8 cellular contexts compared by ENCODE assay signal in genomic region chr10:22002531-22003110, GRCh38. TPM values are rescaled to one million over a fixed set of nuclear protein-coding genes. Genes with fewer than 3 reads are reported as not detected.
DNase-seq lines count a peak whose midpoint lies in the region; ATAC-seq and TF ChIP-seq lines count a peak whose summit lies in the region.

No MANE protein-coding gene starts in this region.

- peak overlapping the region; percentile 96 for H3K27ac Mint-ChIP-seq in central memory CD8-positive, alpha-beta T cell (ENCODE audit: low read depth)

- H3K36me3 ChIP-seq in OCI-LY7 (ENCODE audit: insufficient read depth, low read length) (no peaks in the 10 kb centered on the region), liver (ENCODE audit: control insufficient read depth in 4 of 4, insufficient read depth in 3 of 4, low read depth in 1 of 4, low read length in 3 of 4) (no peaks in the 10 kb centered on the region), testis (ENCODE audit: low read depth, missing control alignments) (no peaks in the 10 kb centered on the region)

- H3K79me2 ChIP-seq in OCI-LY7 (ENCODE audit: insufficient read depth, low read depth, low read length): no peaks in the 10 kb centered on the region

- H3K9me3 ChIP-seq in OCI-LY7 (ENCODE audit: low read length): no peaks in the 10 kb centered on the region
- H3K9me3 ChIP-seq in liver (ENCODE audit: control insufficient read depth in 4 of 4, low read length in 3 of 4): no peaks in the 10 kb centered on the region
- no peaks in the 10 kb centered on the region for H3K9me3 ChIP-seq in testis

- H3K4me2 ChIP-seq in OCI-LY7 (ENCODE audit: low read length): peak overlapping the region; percentile 86

- H3K27me3 ChIP-seq in liver (ENCODE audit: control insufficient read depth in 4 of 4, insufficient read depth in 4 of 4, low read length in 3 of 4) (no peaks in the 10 kb centered on the region), testis (no peaks in the 10 kb centered on the region)

- peaks cover 18% of the 10 kb centered on the region for H3K36me3 Mint-ChIP-seq in central memory CD8-positive, alpha-beta T cell (ENCODE audit: insufficient read depth)

- POLR2A ChIA-PET in OCI-LY7 (lab: Charles Lee): interaction anchor here (0.6 to 2.0 kb wide), 5 partner anchors 9 to 479 kb away, joined by 3 to 9 read pairs (median 4); no protein-coding TSS in a partner anchor

- intact Hi-C loops in OCI-LY7 (cut with micrococcal nuclease; ENCODE audit: unreplicated experiment) (loop anchor here (1.0 to 5.0 kb wide), 4 partner anchors 226 to 1092 kb away; partner anchors contain the start of genes COMMD3 and MSRB2), testis (cut with DNase I; ENCODE audit: low total_unique reads) (loop anchor here (10.0 kb wide), 1 partner anchor 982 kb away; no protein-coding TSS in a partner anchor)

- ATAC-seq in HG02759 (IDR thresholded peaks at IDR 0.05; ENCODE audit: unreplicated experiment): peak; percentile 14
- peak; percentile 51 for ATAC-seq in central memory CD8-positive, alpha-beta T cell (replicated peaks; ENCODE audit: extremely low read depth, poor library complexity, severe bottlenecking)

- peak overlapping the region; percentile 94 for H3K4me3 Mint-ChIP-seq in central memory CD8-positive, alpha-beta T cell

- peaks cover 4% of the 10 kb centered on the region; the same call in 1 of the 2 replicates for H4K20me1 ChIP-seq in OCI-LY7 (ENCODE audit: insufficient read depth, low read length)

- H2AFZ ChIP-seq in OCI-LY7 (ENCODE audit: low read length): peak overlapping the region; percentile 100

- H3K4me1 ChIP-seq in OCI-LY7 (ENCODE audit: insufficient read depth, low read length, poor library complexity, severe bottlenecking) (peaks cover 26% of the 10 kb centered on the region), liver (ENCODE audit: control insufficient read depth in 4 of 4, insufficient read depth in 4 of 4, low read length in 3 of 4) (peaks cover 0 to 18% (median 5%) of the 10 kb centered on the region in 4 donors), testis (peaks cover 10% of the 10 kb centered on the region)

- H3K9me3 Mint-ChIP-seq in central memory CD8-positive, alpha-beta T cell: no peaks in the 10 kb centered on the region

- peak in 1 of 2 donors; percentile 5 for TF ChIP-seq RAD21 in liver (IDR thresholded peaks at IDR 0.05)

- H3K27me3 Mint-ChIP-seq in central memory CD8-positive, alpha-beta T cell: peaks cover 22% of the 10 kb centered on the region

- TF ChIP-seq CTCF in GM12875 (IDR thresholded peaks at IDR 0.05; ENCODE audit: borderline replicate concordance, insufficient read depth, low read depth, low read length) (no peak), OCI-LY7 (conservative IDR thresholded peaks at IDR 0.05; ENCODE audit: low read length) (no peak), liver (IDR thresholded peaks at IDR 0.05; ENCODE audit: low read depth, low read length, missing input control) (no peak), testis (IDR thresholded peaks at IDR 0.05) (no peak)

- no peaks in the 10 kb centered on the region for H3K9me2 ChIP-seq in OCI-LY7 (ENCODE audit: insufficient read depth, low read length)

- under 1% methylated on average over 17 of the region's 17 CpGs for WGBS in liver
- WGBS in testis, 2 donors: 0 to 1% methylated on average over 14 to 16 of the region's 17 CpGs

- DNase-seq in 8988T (peak; percentile 10), OCI-LY7 (ENCODE audit: low spot score) (peak; percentile 29), testis (no peak), NCI-H128 (lab: John Stamatoyannopoulos, UW; ENCODE audit: unreplicated experiment) (no peak)
- DNase-seq in central memory CD8-positive, alpha-beta T cell (ENCODE audit: low spot score in 2 of 2): peak in 1 of 2 donors; percentile 45

- H3K4me1 Mint-ChIP-seq in central memory CD8-positive, alpha-beta T cell: peaks cover 48% of the 10 kb centered on the region

- no peak for TF ChIP-seq POLR2A in testis (IDR thresholded peaks at IDR 0.05)

- no TSS peak for BruUV-seq in OCI-LY7 (replicated peaks; lab: Mats Ljungman, UMichigan)

- H3K4me3 ChIP-seq in GM12875 (ENCODE audit: low read depth, low read length) (peak overlapping the region; percentile 97), OCI-LY7 (ENCODE audit: low read depth, low read length, poor library complexity, severe bottlenecking) (peak overlapping the region; percentile 80), liver (ENCODE audit: low read depth in 1 of 3, low read length in 3 of 3) (peak overlapping the region; percentile 74 to 98 (median 97)), testis (peak overlapping the region; percentile 77 to 89)

- CTCF ChIA-PET in OCI-LY7 (lab: Charles Lee; ENCODE audit: unreplicated experiment): interaction anchor here (0.7 kb wide), 1 partner anchor 258 kb away, joined by 3 read pairs; no protein-coding TSS in a partner anchor

- H3K9ac ChIP-seq in liver (ENCODE audit: low read depth in 1 of 2, low read length in 2 of 2): peak overlapping the region; percentile 86 to 94

- H3K27ac ChIP-seq in OCI-LY7 (ENCODE audit: low read depth, low read length, poor library complexity, severe bottlenecking) (peak overlapping the region; percentile 40), liver (ENCODE audit: low read depth in 1 of 2, low read length in 2 of 2) (peak overlapping the region; percentile 97 to 98), testis (peak overlapping the region; percentile 90 to 94)

TF ChIP-seq in liver, 16 proteins besides CTCF, POLR2A, EP300 and RAD21:
- TF ChIP-seq, protein P1, sequence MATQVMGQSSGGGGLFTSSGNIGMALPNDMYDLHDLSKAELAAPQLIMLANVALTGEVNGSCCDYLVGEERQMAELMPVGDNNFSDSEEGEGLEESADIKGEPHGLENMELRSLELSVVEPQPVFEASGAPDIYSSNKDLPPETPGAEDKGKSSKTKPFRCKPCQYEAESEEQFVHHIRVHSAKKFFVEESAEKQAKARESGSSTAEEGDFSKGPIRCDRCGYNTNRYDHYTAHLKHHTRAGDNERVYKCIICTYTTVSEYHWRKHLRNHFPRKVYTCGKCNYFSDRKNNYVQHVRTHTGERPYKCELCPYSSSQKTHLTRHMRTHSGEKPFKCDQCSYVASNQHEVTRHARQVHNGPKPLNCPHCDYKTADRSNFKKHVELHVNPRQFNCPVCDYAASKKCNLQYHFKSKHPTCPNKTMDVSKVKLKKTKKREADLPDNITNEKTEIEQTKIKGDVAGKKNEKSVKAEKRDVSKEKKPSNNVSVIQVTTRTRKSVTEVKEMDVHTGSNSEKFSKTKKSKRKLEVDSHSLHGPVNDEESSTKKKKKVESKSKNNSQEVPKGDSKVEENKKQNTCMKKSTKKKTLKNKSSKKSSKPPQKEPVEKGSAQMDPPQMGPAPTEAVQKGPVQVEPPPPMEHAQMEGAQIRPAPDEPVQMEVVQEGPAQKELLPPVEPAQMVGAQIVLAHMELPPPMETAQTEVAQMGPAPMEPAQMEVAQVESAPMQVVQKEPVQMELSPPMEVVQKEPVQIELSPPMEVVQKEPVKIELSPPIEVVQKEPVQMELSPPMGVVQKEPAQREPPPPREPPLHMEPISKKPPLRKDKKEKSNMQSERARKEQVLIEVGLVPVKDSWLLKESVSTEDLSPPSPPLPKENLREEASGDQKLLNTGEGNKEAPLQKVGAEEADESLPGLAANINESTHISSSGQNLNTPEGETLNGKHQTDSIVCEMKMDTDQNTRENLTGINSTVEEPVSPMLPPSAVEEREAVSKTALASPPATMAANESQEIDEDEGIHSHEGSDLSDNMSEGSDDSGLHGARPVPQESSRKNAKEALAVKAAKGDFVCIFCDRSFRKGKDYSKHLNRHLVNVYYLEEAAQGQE (IDR thresholded peaks at IDR 0.05): peak; percentile 24
- TF ChIP-seq YY1 (IDR thresholded peaks at IDR 0.05): peak; percentile 42
- peak; percentile 18 to 27 for TF ChIP-seq HNF4A (conservative IDR thresholded peaks at IDR 0.05)
- no peak for TF ChIP-seq NR2F2 (IDR thresholded peaks at IDR 0.05)

RNA-seq across cellular contexts. Expression of gene DNAJC1, which starts 0.9 kb away (rescaled TPM):
- 12.1 and 16.9 TPM in 2 replicates for total RNA-seq in OCI-LY7 (2014; rRNA removed; shearing (Covaris generic))
- 7.1 and 7.7 TPM in 2 replicates for total RNA-seq in OCI-LY7 (2022)
- total RNA-seq in liver: 10 to 100 TPM; 27.7 to 37.3 TPM
- polyA plus RNA-seq in liver: 10 to 100 TPM; 21.2 to 48.1 TPM
- total RNA-seq in testis: 10 to 100 TPM; 59.0 to 59.6 TPM
- 16.7 TPM for polyA plus RNA-seq in testis (ENCODE audit: insufficient read depth, low read depth, low replicate concordance)

Comparison
In these comparisons a context has a peak if more than half of its experiments do, and no peak if none do; other contexts are left out.
1. DNase-seq: peak in 8988T (single experiment) and OCI-LY7 (single experiment); none in testis (single experiment) and NCI-H128 (single experiment).
2. H3K27ac ChIP-seq: peak in every context shown above with its lines; median percentile 98 in liver; 92 in testis; 40 in OCI-LY7.
3. Peak in every context shown above with its lines, with median percentiles within 50 percentile points of each other: H3K4me3 ChIP-seq.